ENCODE assay signal across 9 cellular contexts in the genomic region with DNA sequence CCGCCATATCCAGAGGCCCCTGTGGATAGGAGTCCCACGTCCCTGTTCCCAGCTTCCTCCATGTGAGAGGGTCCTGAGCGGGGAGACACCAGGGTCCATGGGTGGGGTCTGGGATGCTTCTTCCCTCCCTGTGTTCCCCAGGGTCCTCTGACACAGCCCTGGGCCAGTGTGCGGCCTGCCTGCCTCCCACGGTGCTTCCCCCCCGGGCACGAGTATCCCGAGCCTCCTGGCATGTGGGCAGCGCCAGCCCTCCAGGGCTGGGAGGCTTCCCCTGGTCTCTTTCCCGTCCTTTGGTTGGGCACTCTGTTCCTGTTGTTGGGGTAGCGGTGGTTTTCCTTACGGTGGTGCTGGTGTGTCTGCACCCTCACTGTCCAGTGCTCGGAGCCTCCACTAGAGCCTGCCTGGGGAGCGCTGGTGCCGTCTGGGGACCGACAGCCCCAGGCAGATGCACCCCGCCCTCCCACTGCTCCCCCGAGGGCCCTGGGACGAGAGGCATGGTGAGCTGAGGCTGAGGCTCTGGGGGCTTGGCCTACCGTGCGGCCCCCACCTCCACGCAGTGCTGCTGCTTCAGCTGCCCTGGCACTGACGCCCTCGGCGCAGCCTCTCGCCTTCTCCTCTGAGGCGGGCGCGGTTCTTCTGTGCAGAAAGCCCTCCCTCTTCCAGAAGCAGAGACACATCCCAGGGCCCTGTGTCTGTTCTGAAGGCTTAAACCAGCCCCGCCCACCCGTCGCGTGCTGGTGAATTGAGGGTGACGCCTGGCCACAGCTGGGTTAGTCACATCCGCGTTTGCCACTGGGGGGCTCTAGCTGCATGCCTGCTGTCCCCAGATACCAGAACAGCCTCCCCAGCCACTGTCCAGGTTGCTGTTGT. TPM values are rescaled to one million over a fixed set of nuclear protein-coding genes. Genes with fewer than 3 reads are reported as not detected.
A peak's percentile ranks its signal among the peaks of the same experiment; 100 is the strongest.
DNase-seq lines count a peak whose midpoint lies in the region; ATAC-seq, FAIRE-seq and TF ChIP-seq lines count a peak whose summit lies in the region.
"Had no signal": no experiment of that assay in that cellular context is flagged by ENCODE, and none has a peak within 500 bp of the region (broad histone marks: within the 10 kb centered on the region; RNA-seq: fewer than 3 reads in every experiment).

No MANE protein-coding gene starts in this region.

- no peak for FAIRE-seq in H54 (lab: Jason Lieb, UNC)

- H3K4me3 ChIP-seq in hepatocyte = no peak overlapping the region

- no peaks in the 10 kb centered on the region for H3K4me1 Mint-ChIP-seq in WTC11

- no peaks in the 10 kb centered on the region for H3K27me3 Mint-ChIP-seq in WTC11 (ENCODE audit: low read depth)

- no peaks in the 10 kb centered on the region for H3K9me3 Mint-ChIP-seq in WTC11

- peak; percentile 76 for ATAC-seq in WTC11

- CTCF ChIA-PET in WTC11 (lab: Charles Lee) = interaction anchor here (0.8 to 1.3 kb wide), 7 partner anchors 9 to 111 kb away, joined by 3 to 9 read pairs (median 3); no protein-coding TSS in a partner anchor

- H2AFZ ChIP-seq in hepatocyte = no peak overlapping the region

- no peak overlapping the region for H3K4me3 Mint-ChIP-seq in WTC11

- no peak for TF ChIP-seq CTCF in WTC11 (IDR thresholded peaks at IDR 0.05)
- no peak for TF ChIP-seq CTCF in hepatocyte (IDR thresholded peaks at IDR 0.05; ENCODE audit: poor library complexity)

- no peak overlapping the region for H3K27ac ChIP-seq in hepatocyte

- no peaks in the 10 kb centered on the region for H3K36me3 ChIP-seq in hepatocyte (replicated peaks; ENCODE audit: insufficient read depth, low read depth)

- 77% methylated on average over 32 of the region's 36 CpGs for WGBS in hepatocyte (ENCODE audit: low lambda C conversion rate, missing lambda C conversion rate)

- H3K27ac Mint-ChIP-seq in WTC11 = no peak overlapping the region

- peak; percentile 40 for DNase-seq in NCI-H82 (lab: John Stamatoyannopoulos, UW)
- DNase-seq in NCI-H82 treated with DMSO at 0.1 percent for 48 hours (lab: John Stamatoyannopoulos, UW; ENCODE audit: unreplicated experiment) = no peak
- peak; percentile 68 for DNase-seq in WTC11 (ENCODE audit: low spot score)
- peak; percentile 75 for DNase-seq in hepatocyte (ENCODE audit: low spot score)
- DNase-seq in stromal cell of bone marrow (ENCODE audit: low read depth) = peak; percentile 64
- no peak for DNase-seq in DMS153 (lab: John Stamatoyannopoulos, UW)
- DNase-seq in T-helper 9 cell = no peak
- DNase-seq in H54 (ENCODE audit: insufficient read length, low spot score) = no peak

- TF ChIP-seq POLR2A in H54 (IDR thresholded peaks at IDR 0.05; ENCODE audit: low read depth, low read length) = no peak

- H4K20me1 ChIP-seq in hepatocyte (ENCODE audit: insufficient read depth, poor library complexity, severe bottlenecking) = no peaks in the 10 kb centered on the region

- peaks cover 14% of the 10 kb centered on the region for H3K4me1 ChIP-seq in hepatocyte (ENCODE audit: insufficient read depth)

- no peaks in the 10 kb centered on the region for H3K79me2 ChIP-seq in hepatocyte

- POLR2A ChIA-PET in WTC11 (lab: Charles Lee) = interaction anchor here (0.6 kb wide), 1 partner anchor 30 kb away, joined by 7 read pairs; no protein-coding TSS in a partner anchor

- no peaks in the 10 kb centered on the region for H3K9me3 ChIP-seq in hepatocyte (ENCODE audit: low read depth)

- no peaks in the 10 kb centered on the region for H3K9me2 ChIP-seq in hepatocyte (replicated peaks; ENCODE audit: insufficient read depth)

- H3K4me2 ChIP-seq in hepatocyte = no peak overlapping the region

- no peaks in the 10 kb centered on the region for H3K27me3 ChIP-seq in hepatocyte

- H3K36me3 Mint-ChIP-seq in WTC11 = peaks cover 26% of the 10 kb centered on the region

TF ChIP-seq in WTC11, 78 proteins besides CTCF, POLR2A, EP300 and RAD21:
- TF ChIP-seq HMGA2 (CRISPR knock-in tag; IDR thresholded peaks at IDR 0.05) (no peak), NFE2L1 (CRISPR knock-in tag; IDR thresholded peaks at IDR 0.05) (no peak), GRHL2 (CRISPR knock-in tag; IDR thresholded peaks at IDR 0.05; ENCODE audit: insufficient replicate concordance, severe bottlenecking) (no peak), TP53 (CRISPR knock-in tag; IDR thresholded peaks at IDR 0.05) (no peak)
TF ChIP-seq in WTC11: peak in this region for 0.

RNA-seq across cellular contexts. Expression of gene PLEKHJ1, which starts 27.9 kb away (rescaled TPM):
- total RNA-seq in WTC11 (2021) = 164 to 189 TPM (median 167 TPM) in 3 replicates
- total RNA-seq in hepatocyte = 142 and 165 TPM in 2 replicates
- 190 and 207 TPM in 2 replicates for polyA plus RNA-seq in hepatocyte

RNA-seq across cellular contexts. Expression of gene SF3A2, which starts 28.4 kb away (rescaled TPM):
- total RNA-seq in WTC11 (2021) (167 to 184 TPM (median 169 TPM) in 3 replicates), hepatocyte (17.9 and 21.2 TPM in 2 replicates)
- polyA plus RNA-seq in hepatocyte = 75.3 and 81.1 TPM in 2 replicates

RNA-seq across cellular contexts. Expression of gene AMH, which starts 40.9 kb away (rescaled TPM):
- 4.7 to 11.2 TPM (median 5.2 TPM) in 3 replicates for total RNA-seq in WTC11 (2021)
- total RNA-seq in hepatocyte = 3.9 and 8.2 TPM in 2 replicates
- 20.9 and 22.3 TPM in 2 replicates for polyA plus RNA-seq in hepatocyte

RNA-seq across cellular contexts. Expression of gene DOT1L, which starts 44.5 kb away (rescaled TPM):
- total RNA-seq in WTC11 (2021) = 99.2 to 111 TPM (median 103 TPM) in 3 replicates
- 6.9 and 9.5 TPM in 2 replicates for total RNA-seq in hepatocyte
- polyA plus RNA-seq in hepatocyte = 9.1 and 10.7 TPM in 2 replicates

RNA-seq across cellular contexts. Expression of gene JSRP1, which starts 48.0 kb away (rescaled TPM):
- 0.33 to 1.4 TPM (median 0.73 TPM) in 3 replicates for total RNA-seq in WTC11 (2021)
- 0.30 TPM in 1 of 2 replicates, not detected in the other for total RNA-seq in hepatocyte
- 0.91 and 0.93 TPM in 2 replicates for polyA plus RNA-seq in hepatocyte
- total RNA-seq: M059J had no signal

Comparison
In these comparisons a context has a peak if more than half of its experiments do, and no peak if none do; other contexts are left out.
1. DNase-seq: peak in NCI-H82 (single experiment), WTC11 (single experiment), hepatocyte (single experiment) and stromal cell of bone marrow (single experiment); none in NCI-H82 treated with DMSO at 0.1 percent for 48 hours (single experiment), DMS153 (single experiment), T-helper 9 cell (single experiment) and H54 (single experiment).